11 cellular contexts compared by ENCODE assay signal in the genomic region with DNA sequence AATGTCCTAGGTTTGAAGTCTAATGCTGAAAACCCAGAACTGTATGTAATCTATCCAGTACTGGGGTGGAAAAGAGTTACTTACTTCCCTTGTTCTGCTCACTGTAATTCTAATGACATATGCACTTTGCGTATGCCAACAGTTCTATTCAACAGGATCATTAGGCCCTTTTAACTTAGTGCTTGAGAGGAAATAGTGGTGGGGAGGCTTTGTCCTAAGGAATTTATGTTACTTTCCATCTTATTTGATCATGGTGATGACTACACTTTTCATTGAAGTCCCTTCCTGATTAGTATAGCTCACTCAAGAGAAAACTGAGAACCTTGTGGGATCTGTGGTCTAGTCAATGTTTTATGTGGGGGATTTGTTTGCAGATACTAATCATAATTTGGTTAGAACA.
"Had no signal": no experiment of that assay in that cellular context is flagged by ENCODE, and none has a peak within 500 bp of the region (broad histone marks: within the 10 kb centered on the region; RNA-seq: fewer than 3 reads in every experiment).

No MANE protein-coding gene starts in this region.

- H3K36me3 ChIP-seq: left ventricle myocardium inferior, upper lobe of right lung had no signal

- ATAC-seq: T-helper 17 cell, upper lobe of right lung had no signal

- H3K4me1 ChIP-seq: left ventricle myocardium inferior, upper lobe of right lung had no signal

- H3K27ac ChIP-seq: left ventricle myocardium inferior, upper lobe of right lung had no signal

- FAIRE-seq: kidney, TTC549 had no signal

- H3K9me3 ChIP-seq: left ventricle myocardium inferior, upper lobe of right lung had no signal

- DNase-seq: activated CD4-positive, alpha-beta T cell treated with anti-CD3 and anti-CD28 coated beads, Interleukin-2, amount 50 U/mL, for 1 hour; activated CD4-positive, CD25-positive, alpha-beta regulatory T cell; activated naive CD4-positive, alpha-beta T cell treated with anti-CD3 and anti-CD28 coated beads, Interleukin-2, amount 10 ng/mL, durations not matched to agents 7 days and 5 days; kidney; left ventricle myocardium inferior; mesenchymal stem cell; stimulated activated CD4-positive, alpha-beta T cell treated with anti-CD3 and anti-CD28 coated beads, Interleukin-2, amount 100 ng/mL, for 48 hours; stimulated activated CD8-positive, alpha-beta memory T cell treated with anti-CD3 and anti-CD28 coated beads, Interleukin-4, amount 100 ng/mL, for 48 hours; T-helper 17 cell; upper lobe of right lung had no signal

- H3K27me3 ChIP-seq: upper lobe of right lung had no signal

- H3K4me3 ChIP-seq: left ventricle myocardium inferior, upper lobe of right lung had no signal
